Comparison of ENCODE assay signal across 31 cellular contexts in the genomic region with DNA sequence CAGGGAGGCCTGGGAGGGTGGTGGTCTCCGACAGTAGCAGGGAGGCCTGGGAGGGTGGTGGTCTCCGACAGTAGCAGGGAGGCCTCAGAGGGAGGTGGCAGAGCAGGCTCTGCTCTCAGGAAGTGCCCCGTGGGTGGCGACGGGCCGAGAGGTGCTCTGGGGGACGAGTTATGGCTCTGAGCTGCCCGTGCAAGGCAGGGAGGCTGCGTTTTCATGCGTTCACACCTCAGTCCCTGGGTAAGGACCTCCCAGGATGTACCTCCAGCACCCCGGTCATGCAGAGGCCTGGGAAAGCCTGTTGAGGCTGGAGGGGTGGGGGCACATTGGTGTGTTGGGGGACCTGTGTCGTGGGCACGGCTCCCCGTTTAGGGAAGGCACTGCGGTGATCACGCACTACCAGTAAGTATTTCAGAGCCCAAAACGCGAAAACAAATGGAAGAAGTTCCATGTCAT.
"Had no signal": no experiment of that assay in that cellular context is flagged by ENCODE, and none has a peak within 500 bp of the region (broad histone marks: within the 10 kb centered on the region; RNA-seq: fewer than 3 reads in every experiment).

No MANE protein-coding gene starts in this region.

- H3K4me3 ChIP-seq: ovary, prostate gland, right lobe of liver, sigmoid colon, suprapubic skin, testis, tibial artery, transverse colon, upper lobe of right lung, uterus had no signal

- H3K27ac Mint-ChIP-seq: naive B cell, nephron progenitor cell had no signal

- H3K36me3 Mint-ChIP-seq: naive B cell; naive thymus-derived CD8-positive, alpha-beta T cell; natural killer cell treated with Interleukin-12 subunit alpha and Interleukin-12 subunit beta and Interleukin-15 and Interleukin-18, amount 100 ng/mL, for 72 hours; stimulated activated memory B cell treated with anti-CD40 and anti-IgM and Interleukin-4, amounts not matched to agents 10 μg/mL and 1 μg/mL and 100 μg/mL, for 72 hours; type B pancreatic cell had no signal

- FAIRE-seq: small intestine had no signal

- H3K27me3 ChIP-seq: ovary, right lobe of liver, testis, upper lobe of right lung, uterus had no signal

- H3K4me3 Mint-ChIP-seq: nephron progenitor cell; neural crest cell; stimulated activated memory B cell treated with anti-CD40 and anti-IgM and Interleukin-4, amounts not matched to agents 10 μg/mL and 1 μg/mL and 100 μg/mL, for 72 hours; stimulated activated naive CD8-positive, alpha-beta T cell treated with anti-CD3 and anti-CD28 coated beads, Interleukin-15, amount 100 ng/mL, for 72 hours had no signal

- ATAC-seq: naive thymus-derived CD8-positive, alpha-beta T cell; natural killer cell treated with Interleukin-12 subunit alpha and Interleukin-12 subunit beta and Interleukin-15 and Interleukin-18, amount 100 ng/mL, for 72 hours; right cardiac atrium; right lobe of liver; stimulated activated memory B cell treated with anti-CD40 and anti-IgM and Interleukin-4, amounts not matched to agents 10 μg/mL and 1 μg/mL and 100 μg/mL, for 72 hours; stimulated activated naive CD8-positive, alpha-beta T cell treated with anti-CD3 and anti-CD28 coated beads, Interleukin-15, amount 100 ng/mL, for 72 hours; stimulated activated naive CD8-positive, alpha-beta T cell treated with anti-CD3 and anti-CD28 coated beads, Interleukin-15, Interleukin-2, amounts not matched to agents 100 U/mL and 50 U/mL, for 24 hours; upper lobe of right lung had no signal

- H3K4me1 ChIP-seq: uterus had no signal

- H3K27me3 Mint-ChIP-seq: natural killer cell treated with Interleukin-12 subunit alpha and Interleukin-12 subunit beta and Interleukin-15 and Interleukin-18, amount 100 ng/mL, for 72 hours; stimulated activated memory B cell treated with anti-CD40 and anti-IgM and Interleukin-4, amounts not matched to agents 10 μg/mL and 1 μg/mL and 100 μg/mL, for 72 hours had no signal

- H3K27ac ChIP-seq: neutrophil, ovary, prostate gland, right lobe of liver, sigmoid colon, suprapubic skin, testis, tibial artery, transverse colon, upper lobe of right lung, uterus had no signal

- H3K36me3 ChIP-seq: neutrophil, ovary, prostate gland, right lobe of liver, sigmoid colon, suprapubic skin, tibial artery, transverse colon, upper lobe of right lung, uterus had no signal

- H3K9me3 Mint-ChIP-seq: naive thymus-derived CD8-positive, alpha-beta T cell; natural killer cell treated with Interleukin-12 subunit alpha and Interleukin-12 subunit beta and Interleukin-15 and Interleukin-18, amount 100 ng/mL, for 72 hours; stimulated activated naive CD8-positive, alpha-beta T cell treated with anti-CD3 and anti-CD28 coated beads, Interleukin-15, amount 100 ng/mL, for 72 hours; type B pancreatic cell had no signal

- DNase-seq: naive B cell; naive thymus-derived CD8-positive, alpha-beta T cell; nephron progenitor cell; nucleus accumbens; ovary; retina; sigmoid colon; small intestine; stimulated activated CD4-positive, alpha-beta T cell treated with anti-CD3 and anti-CD28 coated beads, Interleukin-12 subunit alpha, Interleukin-12 subunit beta, amount 100 ng/mL, for 4 hours; stimulated activated CD4-positive, alpha-beta T cell treated with anti-CD3 and anti-CD28 coated beads, Interleukin-1b, Interleukin-23, amount 100 ng/mL, for 48 hours; stimulated activated CD4-positive, alpha-beta T cell treated with anti-CD3 and anti-CD28 coated beads, Interleukin-4, amount 100 ng/mL, for 1 hour; stimulated activated CD4-positive, alpha-beta T cell treated with anti-CD3 and anti-CD28 coated beads, Interleukin-4, amount 100 ng/mL, for 4 hours; stimulated activated CD8-positive, alpha-beta memory T cell treated with anti-CD3 and anti-CD28 coated beads, Interleukin-4, amount 100 ng/mL, for 48 hours; stimulated activated naive CD4-positive, alpha-beta T cell; stimulated activated naive CD8-positive, alpha-beta T cell treated with anti-CD3 and anti-CD28 coated beads, Interleukin-15, amount 100 ng/mL, for 72 hours; stimulated activated naive CD8-positive, alpha-beta T cell treated with anti-CD3 and anti-CD28 coated beads, Interleukin-15, Interleukin-2, amounts not matched to agents 100 U/mL and 50 U/mL, for 24 hours; substantia nigra; testis; tibial artery; transverse colon; upper lobe of right lung; uterus had no signal

- H3K9me3 ChIP-seq: neutrophil, ovary, prostate gland, right lobe of liver, sigmoid colon, suprapubic skin, testis, tibial artery, transverse colon, upper lobe of right lung, uterus had no signal
